In the genomic region with DNA sequence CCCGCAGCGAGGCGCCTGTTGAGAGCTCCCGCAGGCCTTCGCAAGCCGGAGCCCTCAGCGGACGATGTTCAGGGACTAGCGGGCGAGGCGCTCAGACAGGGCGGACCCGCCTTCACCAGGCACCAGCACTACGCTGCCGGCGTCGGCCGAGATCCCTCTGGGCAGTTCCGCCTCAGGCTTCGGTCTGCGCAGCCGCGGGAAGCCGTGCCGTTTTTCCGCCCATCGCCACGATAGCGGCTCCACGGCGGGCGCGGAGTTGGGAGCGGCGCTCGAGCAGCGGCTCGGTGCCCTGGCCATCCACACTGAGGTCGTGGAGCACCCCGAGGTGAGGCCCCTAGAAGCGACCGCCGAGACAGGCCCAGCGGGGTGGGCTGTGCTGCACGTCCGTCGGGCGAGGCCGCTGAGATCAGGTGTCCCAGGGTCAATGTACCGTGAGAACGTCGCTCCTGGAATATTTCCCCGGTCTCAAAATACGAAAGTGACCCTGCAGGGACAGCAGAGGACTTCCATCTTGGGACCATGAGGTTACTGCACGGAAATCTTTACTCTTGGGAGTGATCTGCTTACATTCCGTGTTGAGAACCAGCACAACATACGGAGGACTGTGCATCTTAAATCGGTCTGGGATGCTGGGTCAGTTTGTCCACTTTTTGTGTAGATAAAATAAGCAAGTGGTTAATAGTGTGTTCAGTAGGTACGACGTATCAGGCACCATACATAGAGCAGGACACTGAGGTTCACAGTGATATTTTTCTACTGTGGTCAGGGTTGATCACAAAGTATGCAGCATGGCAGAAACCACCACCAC, we compare ENCODE assay signal across 1 cellular context.
TF ChIP-seq lines count a peak whose summit lies in the region.

No MANE protein-coding gene starts in this region.

TF ChIP-seq in HepG2, 621 proteins besides CTCF, POLR2A, EP300 and RAD21 (continued from another document and continues in another):
- TF ChIP-seq, protein P1, sequence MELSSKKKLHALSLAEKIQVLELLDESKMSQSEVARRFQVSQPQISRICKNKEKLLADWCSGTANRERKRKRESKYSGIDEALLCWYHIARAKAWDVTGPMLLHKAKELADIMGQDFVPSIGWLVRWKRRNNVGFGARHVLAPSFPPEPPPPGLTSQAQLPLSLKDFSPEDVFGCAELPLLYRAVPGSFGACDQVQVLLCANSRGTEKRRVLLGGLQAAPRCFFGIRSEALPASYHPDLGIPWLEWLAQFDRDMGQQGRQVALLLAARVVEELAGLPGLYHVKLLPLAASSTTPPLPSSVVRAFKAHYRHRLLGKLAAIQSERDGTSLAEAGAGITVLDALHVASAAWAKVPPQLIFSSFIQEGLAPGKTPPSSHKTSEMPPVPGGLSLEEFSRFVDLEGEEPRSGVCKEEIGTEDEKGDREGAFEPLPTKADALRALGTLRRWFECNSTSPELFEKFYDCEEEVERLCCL (CRISPR knock-in tag; IDR thresholded peaks at IDR 0.05; ENCODE audit: borderline replicate concordance) = peak; percentile 94
- TF ChIP-seq, protein P2, sequence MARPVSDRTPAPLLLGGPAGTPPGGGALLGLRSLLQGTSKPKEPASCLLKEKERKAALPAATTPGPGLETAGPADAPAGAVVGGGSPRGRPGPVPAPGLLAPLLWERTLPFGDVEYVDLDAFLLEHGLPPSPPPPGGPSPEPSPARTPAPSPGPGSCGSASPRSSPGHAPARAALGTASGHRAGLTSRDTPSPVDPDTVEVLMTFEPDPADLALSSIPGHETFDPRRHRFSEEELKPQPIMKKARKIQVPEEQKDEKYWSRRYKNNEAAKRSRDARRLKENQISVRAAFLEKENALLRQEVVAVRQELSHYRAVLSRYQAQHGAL (CRISPR knock-in tag; IDR thresholded peaks at IDR 0.05; ENCODE audit: not compliant biosample characterization) = peak; percentile 93
- TF ChIP-seq, protein P3, sequence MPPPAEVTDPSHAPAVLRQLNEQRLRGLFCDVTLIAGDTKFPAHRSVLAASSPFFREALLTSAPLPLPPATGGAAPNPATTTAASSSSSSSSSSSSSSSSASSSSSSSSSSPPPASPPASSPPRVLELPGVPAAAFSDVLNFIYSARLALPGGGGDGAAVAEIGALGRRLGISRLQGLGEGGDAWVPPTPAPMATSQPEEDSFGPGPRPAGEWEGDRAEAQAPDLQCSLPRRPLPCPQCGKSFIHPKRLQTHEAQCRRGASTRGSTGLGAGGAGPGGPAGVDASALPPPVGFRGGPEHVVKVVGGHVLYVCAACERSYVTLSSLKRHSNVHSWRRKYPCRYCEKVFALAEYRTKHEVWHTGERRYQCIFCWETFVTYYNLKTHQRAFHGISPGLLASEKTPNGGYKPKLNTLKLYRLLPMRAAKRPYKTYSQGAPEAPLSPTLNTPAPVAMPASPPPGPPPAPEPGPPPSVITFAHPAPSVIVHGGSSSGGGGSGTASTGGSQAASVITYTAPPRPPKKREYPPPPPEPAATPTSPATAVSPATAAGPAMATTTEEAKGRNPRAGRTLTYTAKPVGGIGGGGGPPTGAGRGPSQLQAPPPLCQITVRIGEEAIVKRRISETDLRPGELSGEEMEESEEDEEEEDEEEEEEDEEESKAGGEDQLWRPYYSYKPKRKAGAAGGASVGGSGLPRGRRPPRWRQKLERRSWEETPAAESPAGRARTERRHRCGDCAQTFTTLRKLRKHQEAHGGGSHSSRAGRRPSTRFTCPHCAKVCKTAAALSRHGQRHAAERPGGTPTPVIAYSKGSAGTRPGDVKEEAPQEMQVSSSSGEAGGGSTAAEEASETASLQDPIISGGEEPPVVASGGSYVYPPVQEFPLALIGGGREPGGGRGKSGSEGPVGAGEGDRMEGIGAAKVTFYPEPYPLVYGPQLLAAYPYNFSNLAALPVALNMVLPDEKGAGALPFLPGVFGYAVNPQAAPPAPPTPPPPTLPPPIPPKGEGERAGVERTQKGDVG (CRISPR knock-in tag; IDR thresholded peaks at IDR 0.05; ENCODE audit: borderline replicate concordance) = peak; percentile 91; the same call in 1 of the 2 replicates
- TF ChIP-seq FOXM1 (CRISPR knock-in tag; IDR thresholded peaks at IDR 0.05) (no peak), ZNF34 (CRISPR knock-in tag; IDR thresholded peaks at IDR 0.05; ENCODE audit: borderline replicate concordance) (peak; percentile 46; the same call in 1 of the 2 replicates), ZNF136 (CRISPR knock-in tag; IDR thresholded peaks at IDR 0.05; ENCODE audit: low read depth) (peak; percentile 73; the same call in 1 of the 2 replicates), ZNF383 (CRISPR knock-in tag; IDR thresholded peaks at IDR 0.05; ENCODE audit: borderline replicate concordance) (no peak; the same call in 1 of the 2 replicates), GABPB1 (CRISPR knock-in tag; IDR thresholded peaks at IDR 0.05) (peak; percentile 93), POLR2AphosphoS5 (IDR thresholded peaks at IDR 0.05; ENCODE audit: low read depth, low read length) (peak; percentile 96), SAP130 (CRISPR knock-in tag; IDR thresholded peaks at IDR 0.05; ENCODE audit: low read depth) (peak; percentile 93), CAMTA2 (CRISPR knock-in tag; IDR thresholded peaks at IDR 0.05; ENCODE audit: borderline replicate concordance) (peak; percentile 96), ZNF567 (CRISPR knock-in tag; IDR thresholded peaks at IDR 0.05; ENCODE audit: borderline replicate concordance) (peak; percentile 65; the same call in 1 of the 2 replicates), MTA1 (CRISPR knock-in tag; IDR thresholded peaks at IDR 0.05; ENCODE audit: borderline replicate concordance) (peak; percentile 91; the same call in 1 of the 2 replicates), ZNF782 (CRISPR knock-in tag; IDR thresholded peaks at IDR 0.05; ENCODE audit: borderline replicate concordance) (peak; percentile 95), U2AF2 (IDR thresholded peaks at IDR 0.05; ENCODE audit: low read depth, low read length) (no peak; the same call in 1 of the 2 replicates), RXRB (CRISPR knock-in tag; IDR thresholded peaks at IDR 0.05; ENCODE audit: borderline replicate concordance) (peak; percentile 77)
- TF ChIP-seq, protein P4, sequence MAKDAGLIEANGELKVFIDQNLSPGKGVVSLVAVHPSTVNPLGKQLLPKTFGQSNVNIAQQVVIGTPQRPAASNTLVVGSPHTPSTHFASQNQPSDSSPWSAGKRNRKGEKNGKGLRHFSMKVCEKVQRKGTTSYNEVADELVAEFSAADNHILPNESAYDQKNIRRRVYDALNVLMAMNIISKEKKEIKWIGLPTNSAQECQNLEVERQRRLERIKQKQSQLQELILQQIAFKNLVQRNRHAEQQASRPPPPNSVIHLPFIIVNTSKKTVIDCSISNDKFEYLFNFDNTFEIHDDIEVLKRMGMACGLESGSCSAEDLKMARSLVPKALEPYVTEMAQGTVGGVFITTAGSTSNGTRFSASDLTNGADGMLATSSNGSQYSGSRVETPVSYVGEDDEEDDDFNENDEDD (CRISPR knock-in tag; IDR thresholded peaks at IDR 0.05; ENCODE audit: borderline replicate concordance) = peak; percentile 95
- TF ChIP-seq, protein P5, sequence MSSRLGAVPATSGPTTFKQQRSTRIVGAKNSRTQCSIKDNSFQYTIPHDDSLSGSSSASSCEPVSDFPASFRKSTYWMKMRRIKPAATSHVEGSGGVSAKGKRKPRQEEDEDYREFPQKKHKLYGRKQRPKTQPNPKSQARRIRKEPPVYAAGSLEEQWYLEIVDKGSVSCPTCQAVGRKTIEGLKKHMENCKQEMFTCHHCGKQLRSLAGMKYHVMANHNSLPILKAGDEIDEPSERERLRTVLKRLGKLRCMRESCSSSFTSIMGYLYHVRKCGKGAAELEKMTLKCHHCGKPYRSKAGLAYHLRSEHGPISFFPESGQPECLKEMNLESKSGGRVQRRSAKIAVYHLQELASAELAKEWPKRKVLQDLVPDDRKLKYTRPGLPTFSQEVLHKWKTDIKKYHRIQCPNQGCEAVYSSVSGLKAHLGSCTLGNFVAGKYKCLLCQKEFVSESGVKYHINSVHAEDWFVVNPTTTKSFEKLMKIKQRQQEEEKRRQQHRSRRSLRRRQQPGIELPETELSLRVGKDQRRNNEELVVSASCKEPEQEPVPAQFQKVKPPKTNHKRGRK (CRISPR knock-in tag; IDR thresholded peaks at IDR 0.05) = peak; percentile 90
- TF ChIP-seq, protein P6, sequence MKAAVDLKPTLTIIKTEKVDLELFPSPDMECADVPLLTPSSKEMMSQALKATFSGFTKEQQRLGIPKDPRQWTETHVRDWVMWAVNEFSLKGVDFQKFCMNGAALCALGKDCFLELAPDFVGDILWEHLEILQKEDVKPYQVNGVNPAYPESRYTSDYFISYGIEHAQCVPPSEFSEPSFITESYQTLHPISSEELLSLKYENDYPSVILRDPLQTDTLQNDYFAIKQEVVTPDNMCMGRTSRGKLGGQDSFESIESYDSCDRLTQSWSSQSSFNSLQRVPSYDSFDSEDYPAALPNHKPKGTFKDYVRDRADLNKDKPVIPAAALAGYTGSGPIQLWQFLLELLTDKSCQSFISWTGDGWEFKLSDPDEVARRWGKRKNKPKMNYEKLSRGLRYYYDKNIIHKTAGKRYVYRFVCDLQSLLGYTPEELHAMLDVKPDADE (CRISPR knock-in tag; IDR thresholded peaks at IDR 0.05) = no peak
- TF ChIP-seq, protein P7, sequence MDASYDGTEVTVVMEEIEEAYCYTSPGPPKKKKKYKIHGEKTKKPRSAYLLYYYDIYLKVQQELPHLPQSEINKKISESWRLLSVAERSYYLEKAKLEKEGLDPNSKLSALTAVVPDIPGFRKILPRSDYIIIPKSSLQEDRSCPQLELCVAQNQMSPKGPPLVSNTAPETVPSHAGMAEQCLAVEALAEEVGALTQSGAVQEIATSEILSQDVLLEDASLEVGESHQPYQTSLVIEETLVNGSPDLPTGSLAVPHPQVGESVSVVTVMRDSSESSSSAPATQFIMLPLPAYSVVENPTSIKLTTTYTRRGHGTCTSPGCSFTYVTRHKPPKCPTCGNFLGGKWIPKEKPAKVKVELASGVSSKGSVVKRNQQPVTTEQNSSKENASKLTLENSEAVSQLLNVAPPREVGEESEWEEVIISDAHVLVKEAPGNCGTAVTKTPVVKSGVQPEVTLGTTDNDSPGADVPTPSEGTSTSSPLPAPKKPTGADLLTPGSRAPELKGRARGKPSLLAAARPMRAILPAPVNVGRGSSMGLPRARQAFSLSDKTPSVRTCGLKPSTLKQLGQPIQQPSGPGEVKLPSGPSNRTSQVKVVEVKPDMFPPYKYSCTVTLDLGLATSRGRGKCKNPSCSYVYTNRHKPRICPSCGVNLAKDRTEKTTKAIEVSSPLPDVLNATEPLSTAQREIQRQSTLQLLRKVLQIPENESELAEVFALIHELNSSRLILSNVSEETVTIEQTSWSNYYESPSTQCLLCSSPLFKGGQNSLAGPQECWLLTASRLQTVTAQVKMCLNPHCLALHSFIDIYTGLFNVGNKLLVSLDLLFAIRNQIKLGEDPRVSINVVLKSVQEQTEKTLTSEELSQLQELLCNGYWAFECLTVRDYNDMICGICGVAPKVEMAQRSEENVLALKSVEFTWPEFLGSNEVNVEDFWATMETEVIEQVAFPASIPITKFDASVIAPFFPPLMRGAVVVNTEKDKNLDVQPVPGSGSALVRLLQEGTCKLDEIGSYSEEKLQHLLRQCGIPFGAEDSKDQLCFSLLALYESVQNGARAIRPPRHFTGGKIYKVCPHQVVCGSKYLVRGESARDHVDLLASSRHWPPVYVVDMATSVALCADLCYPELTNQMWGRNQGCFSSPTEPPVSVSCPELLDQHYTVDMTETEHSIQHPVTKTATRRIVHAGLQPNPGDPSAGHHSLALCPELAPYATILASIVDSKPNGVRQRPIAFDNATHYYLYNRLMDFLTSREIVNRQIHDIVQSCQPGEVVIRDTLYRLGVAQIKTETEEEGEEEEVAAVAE (CRISPR knock-in tag; IDR thresholded peaks at IDR 0.05; ENCODE audit: borderline replicate concordance) = peak; percentile 76; the same call in 1 of the 2 replicates
- TF ChIP-seq, protein P8, sequence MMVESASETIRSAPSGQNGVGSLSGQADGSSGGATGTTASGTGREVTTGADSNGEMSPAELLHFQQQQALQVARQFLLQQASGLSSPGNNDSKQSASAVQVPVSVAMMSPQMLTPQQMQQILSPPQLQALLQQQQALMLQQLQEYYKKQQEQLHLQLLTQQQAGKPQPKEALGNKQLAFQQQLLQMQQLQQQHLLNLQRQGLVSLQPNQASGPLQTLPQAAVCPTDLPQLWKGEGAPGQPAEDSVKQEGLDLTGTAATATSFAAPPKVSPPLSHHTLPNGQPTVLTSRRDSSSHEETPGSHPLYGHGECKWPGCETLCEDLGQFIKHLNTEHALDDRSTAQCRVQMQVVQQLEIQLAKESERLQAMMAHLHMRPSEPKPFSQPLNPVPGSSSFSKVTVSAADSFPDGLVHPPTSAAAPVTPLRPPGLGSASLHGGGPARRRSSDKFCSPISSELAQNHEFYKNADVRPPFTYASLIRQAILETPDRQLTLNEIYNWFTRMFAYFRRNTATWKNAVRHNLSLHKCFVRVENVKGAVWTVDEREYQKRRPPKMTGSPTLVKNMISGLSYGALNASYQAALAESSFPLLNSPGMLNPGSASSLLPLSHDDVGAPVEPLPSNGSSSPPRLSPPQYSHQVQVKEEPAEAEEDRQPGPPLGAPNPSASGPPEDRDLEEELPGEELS (CRISPR knock-in tag; IDR thresholded peaks at IDR 0.05) = 0 out of 2 replicates have a peak, but pooled peaks have one; percentile 55
- TF ChIP-seq, protein P9, sequence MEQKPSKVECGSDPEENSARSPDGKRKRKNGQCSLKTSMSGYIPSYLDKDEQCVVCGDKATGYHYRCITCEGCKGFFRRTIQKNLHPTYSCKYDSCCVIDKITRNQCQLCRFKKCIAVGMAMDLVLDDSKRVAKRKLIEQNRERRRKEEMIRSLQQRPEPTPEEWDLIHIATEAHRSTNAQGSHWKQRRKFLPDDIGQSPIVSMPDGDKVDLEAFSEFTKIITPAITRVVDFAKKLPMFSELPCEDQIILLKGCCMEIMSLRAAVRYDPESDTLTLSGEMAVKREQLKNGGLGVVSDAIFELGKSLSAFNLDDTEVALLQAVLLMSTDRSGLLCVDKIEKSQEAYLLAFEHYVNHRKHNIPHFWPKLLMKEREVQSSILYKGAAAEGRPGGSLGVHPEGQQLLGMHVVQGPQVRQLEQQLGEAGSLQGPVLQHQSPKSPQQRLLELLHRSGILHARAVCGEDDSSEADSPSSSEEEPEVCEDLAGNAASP (CRISPR knock-in tag; IDR thresholded peaks at IDR 0.05; ENCODE audit: borderline replicate concordance) = peak; percentile 48; the same call in 1 of the 2 replicates
- TF ChIP-seq, protein P10, sequence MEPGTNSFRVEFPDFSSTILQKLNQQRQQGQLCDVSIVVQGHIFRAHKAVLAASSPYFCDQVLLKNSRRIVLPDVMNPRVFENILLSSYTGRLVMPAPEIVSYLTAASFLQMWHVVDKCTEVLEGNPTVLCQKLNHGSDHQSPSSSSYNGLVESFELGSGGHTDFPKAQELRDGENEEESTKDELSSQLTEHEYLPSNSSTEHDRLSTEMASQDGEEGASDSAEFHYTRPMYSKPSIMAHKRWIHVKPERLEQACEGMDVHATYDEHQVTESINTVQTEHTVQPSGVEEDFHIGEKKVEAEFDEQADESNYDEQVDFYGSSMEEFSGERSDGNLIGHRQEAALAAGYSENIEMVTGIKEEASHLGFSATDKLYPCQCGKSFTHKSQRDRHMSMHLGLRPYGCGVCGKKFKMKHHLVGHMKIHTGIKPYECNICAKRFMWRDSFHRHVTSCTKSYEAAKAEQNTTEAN (CRISPR knock-in tag; conservative IDR thresholded peaks at IDR 0.05) = peak; percentile 78; the same call in 1 of the 2 replicates
